In genomic region chr17:1793447-1793806, GRCh38 we compare ENCODE assay signal across 17 cellular contexts. TPM values are rescaled to one million over a fixed set of nuclear protein-coding genes. Genes with fewer than 3 reads are reported as not detected.
DNase-seq lines count a peak whose midpoint lies in the region; ATAC-seq, FAIRE-seq and TF ChIP-seq lines count a peak whose summit lies in the region.
"Had no signal": no experiment of that assay in that cellular context is flagged by ENCODE, and none has a peak within 500 bp of the region (broad histone marks: within the 10 kb centered on the region; RNA-seq: fewer than 3 reads in every experiment).

No MANE protein-coding gene starts in this region.

- H3K36me3 ChIP-seq in esophagus squamous epithelium (peaks cover 0 to 3% (median 0%) of the 10 kb centered on the region in 3 donors), small intestine (ENCODE audit: control insufficient read depth in 2 of 2, insufficient read depth in 2 of 2, low read length in 2 of 2) (peaks cover 0 to 2% of the 10 kb centered on the region in 2 donors)

- H3K4me1 ChIP-seq in esophagus squamous epithelium (peaks cover 0 to 33% (median 11%) of the 10 kb centered on the region in 3 donors), small intestine (ENCODE audit: control insufficient read depth in 2 of 2, insufficient read depth in 1 of 2, low read depth in 1 of 2, low read length in 1 of 2) (peaks cover 0 to 1% of the 10 kb centered on the region in 2 donors)

- intact Hi-C loops in esophagus squamous epithelium (cut with DNase I) = no loop called here

- FAIRE-seq in small intestine (lab: Jason Lieb, UNC) = no peak
- FAIRE-seq: endometrium, GM18507 had no signal

- no peaks in the 10 kb centered on the region for H3K9me3 ChIP-seq in esophagus squamous epithelium
- H3K9me3 ChIP-seq in small intestine (ENCODE audit: control insufficient read depth, low read depth) = no peaks in the 10 kb centered on the region

- in situ Hi-C loops in G401 (cut with HindIII; ENCODE audit: low sequenced_read_pairs) = no loop called here

- ATAC-seq in HG03342 (IDR thresholded peaks at IDR 0.05; ENCODE audit: unreplicated experiment) = no peak
- ATAC-seq: activated naive CD4-positive, alpha-beta T cell treated with anti-CD3 and anti-CD28 coated beads, Interleukin-2, amount 50 U/mL, for 72 hours; left colon; stimulated activated naive CD8-positive, alpha-beta T cell treated with anti-CD3 and anti-CD28 coated beads, Interleukin-15, Interleukin-2, amounts not matched to agents 100 U/mL and 50 U/mL, for 24 hours had no signal

- no peak for TF ChIP-seq POLR2A in esophagus squamous epithelium (IDR thresholded peaks at IDR 0.05)

- H3K4me3 ChIP-seq in esophagus squamous epithelium (no peak overlapping the region), small intestine (ENCODE audit: low read depth in 1 of 2, low read length in 2 of 2) (no peak overlapping the region)

- H3K27ac ChIP-seq in esophagus squamous epithelium (peak overlapping the region in 3 of 4 donors; percentile 25 to 45 (median 26)), small intestine (ENCODE audit: low read depth in 1 of 2, low read length in 1 of 2) (no peak overlapping the region)

- DNase-seq in NCI-H1417 (lab: John Stamatoyannopoulos, UW) (peak in 2 of 3 experiments; percentile 34 to 72), NCI-H1417 treated with DMSO at 0.1 percent for 48 hours (lab: John Stamatoyannopoulos, UW) (no peak), NCI-H2171 treated with DMSO at 0.1 percent for 48 hours (lab: John Stamatoyannopoulos, UW) (peak; percentile 96), esophagus squamous epithelium (lab: John Stamatoyannopoulos, UW) (no peak), small intestine (peak; percentile 57), G401 (ENCODE audit: low spot score) (no peak)
- DNase-seq in stimulated activated CD8-positive, alpha-beta memory T cell treated with anti-CD3 and anti-CD28 coated beads, Interleukin-4, amount 100 ng/mL, for 48 hours = no peak
- DNase-seq: 8988T; cerebellar nuclear complex; H7; left colon; naive B cell; stimulated activated naive CD8-positive, alpha-beta T cell treated with anti-CD3 and anti-CD28 coated beads, Interleukin-15, Interleukin-2, amounts not matched to agents 100 U/mL and 50 U/mL, for 24 hours had no signal

- TF ChIP-seq CTCF in esophagus squamous epithelium (IDR thresholded peaks at IDR 0.05) = no peak

- H3K27me3 ChIP-seq in esophagus squamous epithelium = no peaks in the 10 kb centered on the region
- no peaks in the 10 kb centered on the region for H3K27me3 ChIP-seq in small intestine (ENCODE audit: control insufficient read depth in 2 of 2, insufficient read depth in 2 of 2, low read length in 2 of 2)

- WGBS in esophagus squamous epithelium, 2 donors = 33 to 60% methylated on average over 1 of the region's 1 CpG
- WGBS in small intestine, 3 donors = 17 to 56% (median 31%) methylated on average over 1 of the region's 1 CpG

RNA-seq across cellular contexts. Expression of gene SERPINF1, which starts 31.6 kb away (rescaled TPM):
- 100 to 1,000 TPM in 2 of 4 donors, 10 to 100 TPM in 2; 26.6 to 351 (median 80.6) TPM for total RNA-seq in esophagus squamous epithelium
- 100 to 1,000 TPM in 1 of 3 donors, 10 to 100 TPM in 1, 1 to 10 TPM in 1; 7.2 to 118 (median 20.8) TPM for polyA plus RNA-seq in small intestine
- total RNA-seq in G401 (2014; rRNA removed; shearing (Covaris generic)) = 465 and 509 TPM in 2 replicates

RNA-seq across cellular contexts. Expression of gene SMYD4, which starts 36.3 kb away (rescaled TPM):
- total RNA-seq in esophagus squamous epithelium = 1 to 10 TPM; 5.0 to 9.0 (median 6.5) TPM
- 1 to 10 TPM; 5.1 to 8.3 (median 6.3) TPM for polyA plus RNA-seq in small intestine
- 13.4 and 16.0 TPM in 2 replicates for total RNA-seq in G401 (2014; rRNA removed; shearing (Covaris generic))

RNA-seq across cellular contexts. Expression of gene RPA1, which starts 36.4 kb away (rescaled TPM):
- total RNA-seq in esophagus squamous epithelium = 10 to 100 TPM; 16.3 to 29.8 (median 25.6) TPM
- polyA plus RNA-seq in small intestine = 10 to 100 TPM; 21.2 to 32.5 (median 22.2) TPM
- total RNA-seq in G401 (2014; rRNA removed; shearing (Covaris generic)) = 79.1 and 102 TPM in 2 replicates

RNA-seq across cellular contexts. Expression of gene SERPINF2, which starts 50.8 kb away (rescaled TPM):
- 1 to 10 TPM in 2 of 4 donors, under 1 TPM in 2; 0.22 to 7.1 (median 1.6) TPM for total RNA-seq in esophagus squamous epithelium
- 1 to 10 TPM in 2 of 3 donors, under 1 TPM in 1; 0.89 to 4.5 (median 1.6) TPM for polyA plus RNA-seq in small intestine
- total RNA-seq in G401 (2014; rRNA removed; shearing (Covaris generic)) = 2.4 and 3.0 TPM in 2 replicates

Comparison
In these comparisons a context has a peak if more than half of its experiments do, and no peak if none do; other contexts are left out.
1. DNase-seq: peak in NCI-H1417 (2 of 3), NCI-H2171 treated with DMSO at 0.1 percent for 48 hours (single experiment) and small intestine (single experiment); none in NCI-H1417 treated with DMSO at 0.1 percent for 48 hours (single experiment), esophagus squamous epithelium (single experiment), stimulated activated CD8-positive, alpha-beta memory T cell treated with anti-CD3 and anti-CD28 coated beads, Interleukin-4, amount 100 ng/mL, for 48 hours (single experiment) and G401 (single experiment).
2. H3K27ac ChIP-seq: peak in esophagus squamous epithelium (3 of 4); none in small intestine (0 of 2).